13 cellular contexts compared by ENCODE assay signal in genomic region chr14:96938946-96939345, GRCh38.
DNase-seq lines count a peak whose midpoint lies in the region; ATAC-seq and TF ChIP-seq lines count a peak whose summit lies in the region.
"Had no signal": no experiment of that assay in that cellular context is flagged by ENCODE, and none has a peak within 500 bp of the region (broad histone marks: within the 10 kb centered on the region; RNA-seq: fewer than 3 reads in every experiment).

No MANE protein-coding gene starts in this region.

- no peak overlapping the region for H2BK15ac ChIP-seq in mesendoderm (replicated peaks; ENCODE audit: low read depth)

- H3K4me3 ChIP-seq in DOHH2 (ENCODE audit: low read length) (no peak overlapping the region), mesendoderm (ENCODE audit: low read length) (no peak overlapping the region)
- H3K4me3 ChIP-seq: prostate gland had no signal

- no peak overlapping the region for H2BK5ac ChIP-seq in mesendoderm (ENCODE audit: low read length)

- H3K27ac ChIP-seq in DOHH2 (ENCODE audit: low read depth, low read length) (no peak overlapping the region), mesendoderm (ENCODE audit: low read depth, low read length) (no peak overlapping the region), substantia nigra (ENCODE audit: low read depth, low read length, poor library complexity, severe bottlenecking) (no peak overlapping the region)
- H3K27ac ChIP-seq: prostate gland, VCaP had no signal

- no peak overlapping the region for H3K4ac ChIP-seq in mesendoderm (ENCODE audit: low read depth, low read length)

- H3K56ac ChIP-seq in mesendoderm (ENCODE audit: low read length): no peak overlapping the region

- no peak overlapping the region for H2AK5ac ChIP-seq in mesendoderm (ENCODE audit: low read length)

- no peaks in the 10 kb centered on the region for H3K4me1 Mint-ChIP-seq in WTC11
- H3K4me1 Mint-ChIP-seq: brain had no signal

- H3K9me2 ChIP-seq in DOHH2 (replicated peaks; ENCODE audit: control insufficient read depth, low read length): no peaks in the 10 kb centered on the region

- H3K27me3 ChIP-seq in DOHH2 (ENCODE audit: control insufficient read depth, low read length) (no peaks in the 10 kb centered on the region), mesendoderm (ENCODE audit: insufficient read depth, low read length, poor library complexity) (no peaks in the 10 kb centered on the region)

- H3K23ac ChIP-seq in mesendoderm (ENCODE audit: low read length): no peak overlapping the region

- H3K4me1 ChIP-seq in DOHH2 (ENCODE audit: control insufficient read depth, low read length): no peaks in the 10 kb centered on the region
- no peaks in the 10 kb centered on the region for H3K4me1 ChIP-seq in mesendoderm (ENCODE audit: control insufficient read depth, low read depth, low read length)
- H3K4me1 ChIP-seq: prostate gland had no signal

- no peaks in the 10 kb centered on the region for H4K20me1 ChIP-seq in DOHH2 (ENCODE audit: control insufficient read depth, insufficient read depth, low read depth, low read length)

- no peaks in the 10 kb centered on the region for H3K9me3 ChIP-seq in DOHH2 (ENCODE audit: control insufficient read depth, insufficient read depth, low read length)
- H3K9me3 ChIP-seq: prostate gland had no signal

- no peak overlapping the region for H3K4me2 ChIP-seq in DOHH2 (ENCODE audit: low read length)
- no peak overlapping the region for H3K4me2 ChIP-seq in mesendoderm (ENCODE audit: low read length)

- H2BK120ac ChIP-seq in mesendoderm (ENCODE audit: low read depth, low read length): no peak overlapping the region

- ATAC-seq in WTC11: peak; percentile 55
- ATAC-seq in HG03095 (IDR thresholded peaks at IDR 0.05; ENCODE audit: unreplicated experiment): no peak

- no peak overlapping the region for H4K8ac ChIP-seq in mesendoderm (ENCODE audit: low read depth, low read length)

- CTCF ChIA-PET in WTC11 (lab: Charles Lee): interaction anchor here (0.5 to 1.6 kb wide), 8 partner anchors 12 to 563 kb away, joined by 3 to 5 read pairs (median 3); no protein-coding TSS in a partner anchor

- H3K36me3 ChIP-seq in DOHH2 (ENCODE audit: control insufficient read depth, low read length): no peaks in the 10 kb centered on the region
- no peaks in the 10 kb centered on the region for H3K36me3 ChIP-seq in mesendoderm (ENCODE audit: control insufficient read depth, insufficient read depth, low read length)
- H3K36me3 ChIP-seq: prostate gland had no signal

- peak; percentile 27 for DNase-seq in GM19240 (ENCODE audit: insufficient read length, low spot score)
- DNase-seq in WTC11 (ENCODE audit: low spot score): peak; percentile 67
- DNase-seq in mesendoderm: peak; percentile 23
- no peak for DNase-seq in substantia nigra (lab: John Stamatoyannopoulos, UW)
- DNase-seq in NCI-H510A treated with DMSO at 0.1 percent for 48 hours (lab: John Stamatoyannopoulos, UW): no peak
- DNase-seq in AML-193 (lab: John Stamatoyannopoulos, UW): no peak
- DNase-seq: MV-4-11; stimulated activated CD4-positive, alpha-beta T cell treated with anti-CD3 and anti-CD28 coated beads, Interleukin-4, amount 100 ng/mL, for 4 hours had no signal

- TF ChIP-seq CTCF in DOHH2 (IDR thresholded peaks at IDR 0.05; ENCODE audit: low read depth, low read length, poor library complexity, severe bottlenecking) (peak; percentile 57), WTC11 (IDR thresholded peaks at IDR 0.05) (peak; percentile 79)

- no peak overlapping the region for H3K27ac Mint-ChIP-seq in WTC11
- H3K27ac Mint-ChIP-seq: brain had no signal

- no peaks in the 10 kb centered on the region for H3K27me3 Mint-ChIP-seq in WTC11 (ENCODE audit: low read depth)

- POLR2A ChIA-PET in WTC11 (lab: Charles Lee): no interaction called here

- H3K9me3 Mint-ChIP-seq in WTC11: no peaks in the 10 kb centered on the region
- H3K9me3 Mint-ChIP-seq: brain had no signal

- H3K36me3 Mint-ChIP-seq in WTC11: no peaks in the 10 kb centered on the region
- H3K36me3 Mint-ChIP-seq: brain had no signal

- H3K4me3 Mint-ChIP-seq in WTC11: no peak overlapping the region
- H3K4me3 Mint-ChIP-seq: brain had no signal

- no peaks in the 10 kb centered on the region for H3K79me2 ChIP-seq in DOHH2 (ENCODE audit: control insufficient read depth, low read length)
- no peaks in the 10 kb centered on the region for H3K79me2 ChIP-seq in mesendoderm (ENCODE audit: control insufficient read depth, insufficient read depth, low read length)

- no peak overlapping the region for H4K5ac ChIP-seq in mesendoderm (ENCODE audit: low read length)

- no peak overlapping the region for H3K18ac ChIP-seq in mesendoderm (ENCODE audit: low read length)

- H3K79me1 ChIP-seq in mesendoderm (ENCODE audit: low read length): no peaks in the 10 kb centered on the region

- no peak overlapping the region for H3K9ac ChIP-seq in mesendoderm (ENCODE audit: low read length)

- no peaks in the 10 kb centered on the region for H3F3A ChIP-seq in DOHH2 (ENCODE audit: control insufficient read depth, insufficient read depth)

- WGBS in mesendoderm (ENCODE audit: extremely low coverage, insufficient coverage, low lambda C conversion rate): no CpG with 5 or more reads among the region's 7 CpGs

TF ChIP-seq in WTC11, 78 proteins besides CTCF, POLR2A, EP300 and RAD21:
- TF ChIP-seq TEAD4 (CRISPR knock-in tag; IDR thresholded peaks at IDR 0.05) (no peak), NR2C2 (CRISPR knock-in tag; IDR thresholded peaks at IDR 0.05) (no peak), MLX (CRISPR knock-in tag; IDR thresholded peaks at IDR 0.05) (no peak)

Comparison
In these comparisons a context has a peak if more than half of its experiments do, and no peak if none do; other contexts are left out.
1. DNase-seq: peak in GM19240 (single experiment), WTC11 (single experiment) and mesendoderm (single experiment); none in substantia nigra (0 of 49), NCI-H510A treated with DMSO at 0.1 percent for 48 hours (single experiment) and AML-193 (0 of 2).